1 cellular context compared by ENCODE assay signal in the genomic region with DNA sequence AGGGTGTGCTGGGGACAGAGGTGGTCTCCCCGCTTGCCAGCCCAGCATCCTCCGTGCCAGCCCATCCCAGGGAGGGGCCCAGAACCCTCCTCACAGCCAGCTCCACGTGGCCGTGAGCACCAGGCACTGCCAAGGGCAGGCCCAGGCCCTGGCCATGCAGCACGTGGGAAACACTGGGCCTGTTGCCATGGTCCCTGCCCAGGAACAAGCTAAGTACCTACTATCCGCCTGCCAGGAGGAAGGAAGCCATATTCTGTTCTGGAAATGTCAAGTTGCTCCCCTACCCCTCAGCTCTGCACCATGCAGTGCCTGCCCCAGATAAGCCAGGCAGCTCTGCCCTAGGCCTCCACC.
TF ChIP-seq lines count a peak whose summit lies in the region.

No MANE protein-coding gene starts in this region.

TF ChIP-seq in IMR-90, 13 proteins besides CTCF, POLR2A, EP300 and RAD21 (continued from another document):
- TF ChIP-seq, protein P1, sequence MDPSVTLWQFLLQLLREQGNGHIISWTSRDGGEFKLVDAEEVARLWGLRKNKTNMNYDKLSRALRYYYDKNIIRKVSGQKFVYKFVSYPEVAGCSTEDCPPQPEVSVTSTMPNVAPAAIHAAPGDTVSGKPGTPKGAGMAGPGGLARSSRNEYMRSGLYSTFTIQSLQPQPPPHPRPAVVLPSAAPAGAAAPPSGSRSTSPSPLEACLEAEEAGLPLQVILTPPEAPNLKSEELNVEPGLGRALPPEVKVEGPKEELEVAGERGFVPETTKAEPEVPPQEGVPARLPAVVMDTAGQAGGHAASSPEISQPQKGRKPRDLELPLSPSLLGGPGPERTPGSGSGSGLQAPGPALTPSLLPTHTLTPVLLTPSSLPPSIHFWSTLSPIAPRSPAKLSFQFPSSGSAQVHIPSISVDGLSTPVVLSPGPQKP (IDR thresholded peaks at IDR 0.05; ENCODE audit: borderline replicate concordance, low read depth, low read length), result no peak
TF ChIP-seq in IMR-90: peak in this region for 0.
